22 cellular contexts compared by ENCODE assay signal in genomic region chr15:53323197-53323596, GRCh38.
DNase-seq lines count a peak whose midpoint lies in the region; ATAC-seq and TF ChIP-seq lines count a peak whose summit lies in the region.
"Had no signal": no experiment of that assay in that cellular context is flagged by ENCODE, and none has a peak within 500 bp of the region (broad histone marks: within the 10 kb centered on the region; RNA-seq: fewer than 3 reads in every experiment).

No MANE protein-coding gene starts in this region.

- H3K27ac ChIP-seq in CD8-positive, alpha-beta T cell (ENCODE audit: low read depth, low read length), result no peak overlapping the region
- H3K27ac ChIP-seq: A549, ascending aorta, KMS-11, RWPE1 had no signal

- peak; percentile 4 to 45 for DNase-seq in Caco-2
- DNase-seq in NT2/D1 (ENCODE audit: low read depth, low spot score), result peak; percentile 11
- DNase-seq in ecto neural progenitor cell (ENCODE audit: low spot score), result peak; percentile 23
- DNase-seq in mucosa of gallbladder (ENCODE audit: low spot score), result peak; percentile 83
- DNase-seq in CD8-positive, alpha-beta T cell, result no peak
- no peak for DNase-seq in NCI-H187 treated with DMSO at 0.1 percent for 48 hours (lab: John Stamatoyannopoulos, UW)
- DNase-seq: activated CD4-positive, alpha-beta T cell treated with anti-CD3 and anti-CD28 coated beads, Interleukin-2, amount 50 U/mL, for 48 hours; activated CD8-positive, alpha-beta memory T cell treated with anti-CD3 and anti-CD28 coated beads, Interleukin-2, amount 50 U/mL, for 48 hours; cerebellar nuclear complex; DMS79 treated with DMSO at 0.1 percent for 48 hours; posterior cingulate gyrus had no signal

- H3K9me3 ChIP-seq in Caco-2 (no peaks in the 10 kb centered on the region), NT2/D1 (ENCODE audit: insufficient read depth, low read length) (no peaks in the 10 kb centered on the region)
- H3K9me3 ChIP-seq in CD8-positive, alpha-beta T cell (ENCODE audit: low read length), result no peaks in the 10 kb centered on the region
- H3K9me3 ChIP-seq: A549, ascending aorta had no signal

- no peaks in the 10 kb centered on the region for H3K36me3 Mint-ChIP-seq in Caco-2 (ENCODE audit: insufficient read depth, unreplicated experiment)
- H3K36me3 Mint-ChIP-seq in CD8-positive, alpha-beta T cell, result no peaks in the 10 kb centered on the region
- H3K36me3 Mint-ChIP-seq: activated naive CD8-positive, alpha-beta T cell had no signal

- H3K4me1 Mint-ChIP-seq in Caco-2 (ENCODE audit: low read depth, unreplicated experiment), result no peaks in the 10 kb centered on the region
- H3K4me1 Mint-ChIP-seq in CD8-positive, alpha-beta T cell (ENCODE audit: low read depth), result no peaks in the 10 kb centered on the region
- H3K4me1 Mint-ChIP-seq: activated T-helper 17 cell treated with anti-CD3 and anti-CD28 coated beads, Interleukin-2, amount 50 U/mL, for 72 hours; B cell; nephron had no signal

- intact Hi-C loops in Caco-2 (cut with micrococcal nuclease; ENCODE audit: unreplicated experiment), result no loop called here
- intact Hi-C loops in CD8-positive, alpha-beta T cell (cut with DNase I, micrococcal nuclease), result no loop called here

- no peaks in the 10 kb centered on the region for H3K9me3 Mint-ChIP-seq in Caco-2 (ENCODE audit: unreplicated experiment)
- H3K9me3 Mint-ChIP-seq in CD8-positive, alpha-beta T cell, result no peaks in the 10 kb centered on the region
- H3K9me3 Mint-ChIP-seq: activated T-helper 17 cell treated with anti-CD3 and anti-CD28 coated beads, Interleukin-2, amount 50 U/mL, for 72 hours; nephron; T-helper 2 cell treated with Interferon-gamma antibody and Interleukin-4, amounts not matched to agents 5 μg/mL and 100 μg/mL, for 36 hours had no signal

- H3K4me1 ChIP-seq in Caco-2 (no peaks in the 10 kb centered on the region), NT2/D1 (ENCODE audit: insufficient read depth, insufficient read length) (peaks cover 7% of the 10 kb centered on the region)
- H3K4me1 ChIP-seq in CD8-positive, alpha-beta T cell (ENCODE audit: insufficient read depth, low read length), result no peaks in the 10 kb centered on the region
- H3K4me1 ChIP-seq: A549, ascending aorta had no signal

- no peaks in the 10 kb centered on the region for H3K36me3 ChIP-seq in Caco-2 (ENCODE audit: control insufficient read depth, insufficient read depth, low read length)
- H3K36me3 ChIP-seq in NT2/D1 (ENCODE audit: insufficient read depth, insufficient read length, low read length), result no peaks in the 10 kb centered on the region
- H3K36me3 ChIP-seq in CD8-positive, alpha-beta T cell (ENCODE audit: insufficient read depth, low read length), result no peaks in the 10 kb centered on the region
- H3K36me3 ChIP-seq: ascending aorta had no signal

- H3K4me3 Mint-ChIP-seq in Caco-2 (ENCODE audit: unreplicated experiment), result no peak overlapping the region
- H3K4me3 Mint-ChIP-seq in CD8-positive, alpha-beta T cell, result no peak overlapping the region
- H3K4me3 Mint-ChIP-seq: activated naive CD8-positive, alpha-beta T cell; activated T-helper 17 cell treated with anti-CD3 and anti-CD28 coated beads, Interleukin-2, amount 50 U/mL, for 72 hours; B cell; nephron; T-helper 2 cell treated with Interferon-gamma antibody and Interleukin-4, amounts not matched to agents 5 μg/mL and 100 μg/mL, for 36 hours had no signal

- no peak overlapping the region for H3K9ac ChIP-seq in NT2/D1 (ENCODE audit: insufficient read length, low read depth)
- H3K9ac ChIP-seq: KMS-11 had no signal

- H3K27ac Mint-ChIP-seq in Caco-2 (ENCODE audit: unreplicated experiment), result no peak overlapping the region
- no peak overlapping the region for H3K27ac Mint-ChIP-seq in CD8-positive, alpha-beta T cell
- H3K27ac Mint-ChIP-seq: activated naive CD8-positive, alpha-beta T cell; activated T-helper 17 cell treated with anti-CD3 and anti-CD28 coated beads, Interleukin-2, amount 50 U/mL, for 72 hours; B cell; nephron; T-helper 2 cell treated with Interferon-gamma antibody and Interleukin-4, amounts not matched to agents 5 μg/mL and 100 μg/mL, for 36 hours had no signal

- no peak for TF ChIP-seq CTCF in Caco-2 (IDR thresholded peaks at IDR 0.05; ENCODE audit: insufficient read depth in 1 of 2, low read depth in 1 of 2, low read length in 1 of 2, severe bottlenecking in 1 of 2, unreplicated experiment in 1 of 2)
- no peak for TF ChIP-seq CTCF in CD8-positive, alpha-beta T cell (IDR thresholded peaks at IDR 0.05)

- no TSS peak for BruUV-seq in Caco-2 (replicated peaks; lab: Mats Ljungman, UMichigan)

- no peaks in the 10 kb centered on the region for H3K27me3 Mint-ChIP-seq in Caco-2 (ENCODE audit: insufficient read depth, unreplicated experiment)
- no peaks in the 10 kb centered on the region for H3K27me3 Mint-ChIP-seq in CD8-positive, alpha-beta T cell (ENCODE audit: low read depth)
- H3K27me3 Mint-ChIP-seq: activated naive CD8-positive, alpha-beta T cell; activated T-helper 17 cell treated with anti-CD3 and anti-CD28 coated beads, Interleukin-2, amount 50 U/mL, for 72 hours; B cell had no signal

- ATAC-seq in CD8-positive, alpha-beta T cell, result no peak
- ATAC-seq in HG03469 (IDR thresholded peaks at IDR 0.05; ENCODE audit: unreplicated experiment) (no peak), HG02610 (IDR thresholded peaks at IDR 0.05; ENCODE audit: unreplicated experiment) (no peak)
- ATAC-seq: A549; activated T-helper 17 cell treated with anti-CD3 and anti-CD28 coated beads, Interleukin-2, amount 50 U/mL, for 72 hours had no signal

- H3K27me3 ChIP-seq in Caco-2 (replicated peaks; ENCODE audit: control insufficient read depth, insufficient read depth, low read length) (no peaks in the 10 kb centered on the region), NT2/D1 (ENCODE audit: insufficient read depth, insufficient read length) (no peaks in the 10 kb centered on the region)
- no peaks in the 10 kb centered on the region for H3K27me3 ChIP-seq in CD8-positive, alpha-beta T cell (ENCODE audit: insufficient read depth, low read length)
- H3K27me3 ChIP-seq: ascending aorta had no signal

- POLR2A ChIA-PET in Caco-2 (lab: Charles Lee), result no interaction called here
- POLR2A ChIA-PET in CD8-positive, alpha-beta T cell (lab: Charles Lee), result no interaction called here

- H3K4me3 ChIP-seq in Caco-2 (ENCODE audit: low read depth, low read length) (no peak overlapping the region), NT2/D1 (ENCODE audit: insufficient read length, low read depth) (no peak overlapping the region)
- no peak overlapping the region for H3K4me3 ChIP-seq in CD8-positive, alpha-beta T cell (ENCODE audit: low read depth, low read length)
- H3K4me3 ChIP-seq: A549, ascending aorta had no signal

- CTCF ChIA-PET in Caco-2 (lab: Charles Lee), result no interaction called here
- CTCF ChIA-PET in CD8-positive, alpha-beta T cell (lab: Charles Lee), result no interaction called here

Comparison
In these comparisons a context has a peak if more than half of its experiments do, and no peak if none do; other contexts are left out.
1. DNase-seq: peak in Caco-2 (2 of 2), NT2/D1 (single experiment), ecto neural progenitor cell (single experiment) and mucosa of gallbladder (single experiment); none in CD8-positive, alpha-beta T cell (0 of 7) and NCI-H187 treated with DMSO at 0.1 percent for 48 hours (single experiment).